8 cellular contexts compared by ENCODE assay signal in the genomic region with DNA sequence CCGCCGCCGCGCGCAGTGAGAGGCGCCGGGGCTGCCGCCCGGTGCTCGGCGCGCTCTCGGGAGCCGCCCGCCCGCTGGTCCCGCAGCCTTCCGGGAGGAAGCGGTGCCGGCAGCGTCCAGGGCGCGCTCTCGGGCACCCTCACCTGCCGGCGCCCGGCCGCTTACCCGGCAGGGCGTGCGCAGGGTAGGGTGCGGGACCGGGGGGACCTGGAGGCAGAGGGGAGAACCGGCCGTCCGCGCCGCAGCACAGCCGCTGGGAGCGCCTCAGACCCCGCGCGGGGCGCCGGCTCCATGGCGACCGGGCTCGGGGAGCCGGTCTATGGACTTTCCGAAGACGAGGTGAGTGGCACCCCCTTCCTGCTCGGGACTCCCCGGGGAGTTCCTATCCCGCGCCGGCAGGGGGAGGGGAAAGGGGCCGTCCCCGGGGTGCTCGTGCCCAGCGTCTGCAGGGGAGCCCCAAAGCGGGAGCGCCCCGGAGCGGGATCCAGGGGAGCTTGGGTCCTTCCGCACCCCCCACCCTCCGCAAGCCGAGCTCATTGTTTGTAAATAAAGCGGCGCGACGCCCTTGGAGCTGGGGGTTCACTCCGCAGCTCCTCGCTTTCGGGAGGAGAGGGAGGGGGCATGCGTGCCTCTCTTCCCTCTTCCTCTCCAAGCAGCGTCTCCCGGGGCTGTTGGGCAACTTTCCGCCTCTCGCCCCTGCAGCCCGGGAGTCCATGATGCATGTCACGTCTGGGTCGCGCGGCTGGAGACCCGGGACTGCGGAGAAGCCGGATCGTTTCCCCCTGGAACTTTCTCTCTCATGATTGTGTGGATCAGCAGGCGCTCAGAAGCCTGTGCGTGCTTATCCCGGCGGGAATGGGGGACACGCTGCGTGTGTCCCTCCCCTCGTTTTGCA. TPM values are rescaled to one million over a fixed set of nuclear protein-coding genes. Genes with fewer than 3 reads are reported as not detected.
DNase-seq lines count a peak whose midpoint lies in the region; ATAC-seq and TF ChIP-seq lines count a peak whose summit lies in the region.

No MANE protein-coding gene starts in this region.

- H3K27me3 ChIP-seq in neuronal stem cell (ENCODE audit: control insufficient read depth in 3 of 3, insufficient read depth in 3 of 3, low read depth in 1 of 3, low read length in 3 of 3): no peaks in the 10 kb centered on the region
- H3K27me3 ChIP-seq in upper lobe of right lung: no peaks in the 10 kb centered on the region

- WGBS in neuronal stem cell (ENCODE audit: extremely low coverage in 2 of 2, insufficient read length in 2 of 2, insufficient replicate concordance in 1 of 2), 2 donors: no CpG with 5 or more reads among the region's 95 CpGs

- H3K9me3 Mint-ChIP-seq in activated T-helper 17 cell treated with anti-CD3 and anti-CD28 coated beads, Interleukin-2, amount 50 U/mL, for 72 hours: no peaks in the 10 kb centered on the region

- H3K27ac Mint-ChIP-seq in activated T-helper 17 cell treated with anti-CD3 and anti-CD28 coated beads, Interleukin-2, amount 50 U/mL, for 72 hours: no peak overlapping the region

- H3K9me3 ChIP-seq in neuronal stem cell (replicated peaks in 1 of 2; ENCODE audit: control insufficient read depth in 2 of 2, insufficient read depth in 1 of 2, low read depth in 1 of 2, low read length in 2 of 2): no peaks in the 10 kb centered on the region
- no peaks in the 10 kb centered on the region for H3K9me3 ChIP-seq in upper lobe of right lung

- no peak overlapping the region for H4K8ac ChIP-seq in neuronal stem cell (ENCODE audit: low read depth, low read length)

- H3K36me3 ChIP-seq in neuronal stem cell (replicated peaks in 1 of 2; ENCODE audit: control insufficient read depth in 2 of 2, insufficient read depth in 2 of 2, low read length in 2 of 2) (no peaks in the 10 kb centered on the region), upper lobe of right lung (no peaks in the 10 kb centered on the region)

- H3K36me3 Mint-ChIP-seq in activated T-helper 17 cell treated with anti-CD3 and anti-CD28 coated beads, Interleukin-2, amount 50 U/mL, for 72 hours (ENCODE audit: low read depth): peaks cover 5% of the 10 kb centered on the region

- no peak overlapping the region for H4K91ac ChIP-seq in neuronal stem cell (ENCODE audit: low read depth, low read length, poor library complexity)

- H3K9ac ChIP-seq in neuronal stem cell (ENCODE audit: low read depth, low read length, poor library complexity): peak overlapping the region; percentile 95

- peaks cover 10% of the 10 kb centered on the region for H3K4me1 Mint-ChIP-seq in activated T-helper 17 cell treated with anti-CD3 and anti-CD28 coated beads, Interleukin-2, amount 50 U/mL, for 72 hours

- H2BK15ac ChIP-seq in neuronal stem cell (ENCODE audit: low read length): no peak overlapping the region

- H3K4me2 ChIP-seq in neuronal stem cell (ENCODE audit: insufficient read depth, low read length, poor library complexity, severe bottlenecking): peak overlapping the region; percentile 95

- intact Hi-C loops in upper lobe of right lung (cut with DNase I): loop anchor here (10.0 kb wide), 2 partner anchors 80 to 170 kb away; no protein-coding TSS in a partner anchor

- peak overlapping the region; percentile 10 for H2BK5ac ChIP-seq in neuronal stem cell (ENCODE audit: low read length)

- H3K4ac ChIP-seq in neuronal stem cell (ENCODE audit: low read length): no peak overlapping the region

- H3K4me1 ChIP-seq in neuronal stem cell (ENCODE audit: control insufficient read depth in 2 of 2, insufficient read depth in 1 of 2, low read depth in 1 of 2, low read length in 2 of 2) (peaks cover 8 to 12% of the 10 kb centered on the region in 2 donors), upper lobe of right lung (peaks cover 13% of the 10 kb centered on the region)

- peaks cover 35% of the 10 kb centered on the region for H3K27me3 Mint-ChIP-seq in activated T-helper 17 cell treated with anti-CD3 and anti-CD28 coated beads, Interleukin-2, amount 50 U/mL, for 72 hours

- H3K23ac ChIP-seq in neuronal stem cell (ENCODE audit: low read depth, low read length, poor library complexity): no peak overlapping the region

- ATAC-seq in GM18873 (IDR thresholded peaks at IDR 0.05; ENCODE audit: low FRiP score, unreplicated experiment) (peak; percentile 31), HG03066 (IDR thresholded peaks at IDR 0.05; ENCODE audit: low read depth, unreplicated experiment) (peak; percentile 30), upper lobe of right lung (peak; percentile 41)
- peak; percentile 45 for ATAC-seq in activated T-helper 17 cell treated with anti-CD3 and anti-CD28 coated beads, Interleukin-2, amount 50 U/mL, for 72 hours (replicated peaks)

- H2AFZ ChIP-seq in neuronal stem cell (ENCODE audit: low read length): peak overlapping the region; percentile 93

- no peak overlapping the region for H2BK120ac ChIP-seq in neuronal stem cell (ENCODE audit: low read depth, low read length)

- H3K27ac ChIP-seq in neuronal stem cell (replicated peaks; ENCODE audit: low read length): peak overlapping the region; percentile 94
- peak overlapping the region; percentile 78 for H3K27ac ChIP-seq in upper lobe of right lung

- peak overlapping the region; percentile 88 for H3K4me3 Mint-ChIP-seq in activated T-helper 17 cell treated with anti-CD3 and anti-CD28 coated beads, Interleukin-2, amount 50 U/mL, for 72 hours

- no peak for TF ChIP-seq CTCF in fibroblast of the aortic adventitia (IDR thresholded peaks at IDR 0.05; ENCODE audit: insufficient read depth, low read length)
- no peak for TF ChIP-seq CTCF in upper lobe of right lung (IDR thresholded peaks at IDR 0.05)

- H2BK12ac ChIP-seq in neuronal stem cell (ENCODE audit: low read length): no peak overlapping the region

- peak overlapping the region; percentile 17 for H3K14ac ChIP-seq in neuronal stem cell (ENCODE audit: low read length)

- peak; percentile 37 for DNase-seq in AG20443 (ENCODE audit: low spot score)
- peak; percentile 29 for DNase-seq in NOMO-1 treated with dmso at 0.1 percent for 144 hours (lab: John Stamatoyannopoulos, UW; ENCODE audit: unreplicated experiment)
- DNase-seq in fibroblast of the aortic adventitia (ENCODE audit: low read depth): peak; percentile 13
- DNase-seq in neuronal stem cell (ENCODE audit: low spot score): peak; percentile 35
- DNase-seq in upper lobe of right lung: peak; percentile 83

- peaks cover 2% of the 10 kb centered on the region for H3K79me1 ChIP-seq in neuronal stem cell (ENCODE audit: low read depth, low read length)

- H3K4me3 ChIP-seq in fibroblast of the aortic adventitia (ENCODE audit: low read depth, low read length) (peak overlapping the region; percentile 72), neuronal stem cell (ENCODE audit: low read length in 2 of 2) (peak overlapping the region; percentile 86), upper lobe of right lung (peak overlapping the region; percentile 78)

- H3K18ac ChIP-seq in neuronal stem cell (ENCODE audit: low read length): peak overlapping the region; percentile 96

- no peak overlapping the region for H2AK5ac ChIP-seq in neuronal stem cell (ENCODE audit: low read depth, low read length)

RNA-seq across cellular contexts. Expression of a gene that starts 0.6 kb away (rescaled TPM):
- 1 to 10 TPM; 6.5 to 8.0 TPM for total RNA-seq in activated T-helper 17 cell treated with anti-CD3 and anti-CD28 coated beads, Interleukin-2, amount 50 U/mL, for 72 hours
- total RNA-seq in fibroblast of the aortic adventitia (ENCODE audit: low replicate concordance) (15.5 and 22.2 TPM in 2 replicates), upper lobe of right lung (192 TPM)
- polyA plus RNA-seq in neuronal stem cell (2013, experiment 1 of 2): 34.9 TPM
- polyA plus RNA-seq in neuronal stem cell (2013, experiment 2 of 2): 33.9 TPM

Comparison
In these comparisons a context has a peak if more than half of its experiments do, and no peak if none do; other contexts are left out.
1. Peak in every context shown above with its lines: DNase-seq, ATAC-seq, H3K4me3 ChIP-seq and H3K27ac ChIP-seq.
2. DNase-seq: peak in every context shown above with its lines; median percentile 83 in upper lobe of right lung; 37 in AG20443; 35 in neuronal stem cell; 29 in NOMO-1 treated with dmso at 0.1 percent for 144 hours; 13 in fibroblast of the aortic adventitia.